In the genomic region with DNA sequence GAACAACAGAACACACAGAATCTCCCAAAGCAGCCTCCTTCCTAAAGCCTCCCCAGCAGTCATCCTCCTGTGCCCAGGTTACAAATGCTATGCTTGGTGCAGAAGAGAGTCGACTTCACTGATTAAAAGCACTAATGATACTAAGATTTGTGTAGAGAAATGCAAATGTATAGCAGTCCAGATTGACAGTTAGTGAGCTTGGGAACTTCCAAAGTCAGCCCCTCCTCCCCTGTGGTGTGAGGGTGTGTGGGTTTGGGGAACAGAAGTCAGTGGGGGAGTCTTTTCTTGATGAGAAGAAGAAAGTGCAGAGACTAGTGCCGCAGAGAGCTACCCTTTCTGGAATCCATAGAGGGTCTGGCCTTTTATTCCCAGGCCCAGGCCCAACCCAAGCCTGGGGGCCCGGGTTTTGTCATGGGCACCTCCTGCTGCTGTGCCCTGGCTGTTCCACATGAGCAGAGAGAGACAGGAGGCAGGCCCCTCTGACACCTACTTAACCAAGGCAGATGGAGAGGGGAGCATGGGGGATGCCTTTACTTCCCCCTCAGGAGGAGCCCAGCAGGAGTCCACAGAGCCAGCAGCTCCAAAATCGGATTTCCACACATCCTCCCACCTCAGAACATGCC, we compare ENCODE assay signal across 22 cellular contexts.
A peak's percentile ranks its signal among the peaks of the same experiment; 100 is the strongest.
DNase-seq lines count a peak whose midpoint lies in the region; ATAC-seq, FAIRE-seq and TF ChIP-seq lines count a peak whose summit lies in the region.
"Had no signal": no experiment of that assay in that cellular context is flagged by ENCODE, and none has a peak within 500 bp of the region (broad histone marks: within the 10 kb centered on the region; RNA-seq: fewer than 3 reads in every experiment).

No MANE protein-coding gene starts in this region.

- no peak for TF ChIP-seq POLR2A in H1 (IDR thresholded peaks at IDR 0.05; ENCODE audit: control extremely low read depth in 1 of 2, low read depth in 2 of 2, low read length in 2 of 2)

- H3K23ac ChIP-seq in H1 (ENCODE audit: insufficient read length): no peak overlapping the region

- no peak overlapping the region for H3K27ac ChIP-seq in H1 (ENCODE audit: low read depth, low read length)
- H3K27ac ChIP-seq: KMS-11 had no signal

- no peak overlapping the region for H3K4me3 ChIP-seq in H1 (ENCODE audit: extremely low read depth in 1 of 4, insufficient read depth in 2 of 4, low read depth in 3 of 4, low read length in 4 of 4)
- H3K4me3 ChIP-seq: MG63 had no signal

- intact Hi-C loops in activated CD8-positive, alpha-beta T cell treated with anti-CD3 and anti-CD28 coated beads for 36 hours (cut with micrococcal nuclease): no loop called here

- no peaks in the 10 kb centered on the region for H3K4me1 Mint-ChIP-seq in activated CD8-positive, alpha-beta T cell treated with anti-CD3 and anti-CD28 coated beads for 36 hours (ENCODE audit: low read depth)

- no peaks in the 10 kb centered on the region for H3K9me3 Mint-ChIP-seq in activated CD8-positive, alpha-beta T cell treated with anti-CD3 and anti-CD28 coated beads for 36 hours
- H3K9me3 Mint-ChIP-seq: CD8-positive, alpha-beta T cell had no signal

- no peak overlapping the region for H3K14ac ChIP-seq in H1 (ENCODE audit: insufficient read length)

- no peak overlapping the region for H3K4me2 ChIP-seq in H1 (ENCODE audit: insufficient read depth in 1 of 2, low read depth in 2 of 2, low read length in 2 of 2)
- H3K4me2 ChIP-seq: KMS-11 had no signal

- no peak overlapping the region for H4K8ac ChIP-seq in H1 (ENCODE audit: extremely low read depth, insufficient read depth, low read length)

- H3K27me3 ChIP-seq in H1 (replicated peaks in 1 of 4; ENCODE audit: control insufficient read depth in 3 of 4, extremely low read depth in 1 of 4, insufficient read depth in 3 of 4, low read length in 3 of 4): no peaks in the 10 kb centered on the region
- H3K27me3 ChIP-seq: MG63 had no signal

- no peak overlapping the region for H4K91ac ChIP-seq in H1 (replicated peaks; ENCODE audit: insufficient read length, low read length)

- no peaks in the 10 kb centered on the region for H3K9me3 ChIP-seq in H1 (ENCODE audit: insufficient read depth in 2 of 2, low read depth in 1 of 2, low read length in 1 of 2)
- H3K9me3 ChIP-seq: MG63 had no signal

- H3K56ac ChIP-seq in H1 (replicated peaks; ENCODE audit: insufficient read length, low read depth, low read length): no peak overlapping the region

- no peak for TF ChIP-seq EP300 in H1 (IDR thresholded peaks at IDR 0.05; ENCODE audit: borderline replicate concordance in 1 of 2, low read depth in 2 of 2, low read length in 2 of 2)

- no peak overlapping the region for H3K9ac ChIP-seq in H1 (replicated peaks in 1 of 4; ENCODE audit: extremely low read depth in 1 of 4, low read depth in 3 of 4, low read length in 3 of 4)
- H3K9ac ChIP-seq: KMS-11 had no signal

- no peak for FAIRE-seq in H1 (lab: Jason Lieb, UNC)
- FAIRE-seq: D721Med, HepG2, RCC 7860 had no signal

- in situ Hi-C loops in GM13977 (cut with MboI; ENCODE audit: low pct_unique_long_range_greater_than_20kb, low sequenced_read_pairs, unreplicated experiment): no loop called here

- TF ChIP-seq RAD21 in H1 (IDR thresholded peaks at IDR 0.05 in 1 of 2, conservative IDR thresholded peaks at IDR 0.05 in 1 of 2; ENCODE audit: low read depth in 2 of 2, low read length in 2 of 2): no peak

- H3K4me1 ChIP-seq in H1 (replicated peaks in 1 of 4; ENCODE audit: control insufficient read depth in 3 of 4, insufficient read depth in 4 of 4, low read length in 3 of 4): peaks cover under 1 to 6% (median 6%) of the 10 kb centered on the region in 4 experiments; a peak in 5 of 7 replicates

- H3K4me3 Mint-ChIP-seq in activated CD8-positive, alpha-beta T cell treated with anti-CD3 and anti-CD28 coated beads for 36 hours: no peak overlapping the region
- H3K4me3 Mint-ChIP-seq: B cell; CD8-positive, alpha-beta T cell had no signal

- 71% methylated on average over 4 of the region's 4 CpGs; no CpG with 5 or more reads in 1 of the 2 experiments for WGBS in H1 (ENCODE audit: extremely low coverage in 1 of 2, insufficient coverage in 1 of 2, insufficient read length in 1 of 2, insufficient replicate concordance in 2 of 2, low coverage in 1 of 2, low lambda C conversion rate in 2 of 2, missing lambda C conversion rate in 1 of 2), 2 experiments

- no peak overlapping the region for H2BK120ac ChIP-seq in H1 (replicated peaks; ENCODE audit: low read depth, low read length)

- 0 out of 2 replicates have a peak overlapping the region, but pooled peaks have one; percentile 18 for H2BK15ac ChIP-seq in H1 (ENCODE audit: low read length)

- H2BK20ac ChIP-seq in H1 (ENCODE audit: low read length): no peak overlapping the region

- H2BK5ac ChIP-seq in H1 (ENCODE audit: low read depth, low read length): no peak overlapping the region

- CTCF ChIA-PET in H1 (lab: Charles Lee; ENCODE audit: partially characterized antibody): no interaction called here
- CTCF ChIA-PET in activated CD8-positive, alpha-beta T cell treated with anti-CD3 and anti-CD28 coated beads for 36 hours (lab: Charles Lee): no interaction called here

- H3K79me2 ChIP-seq in H1 (ENCODE audit: control insufficient read depth in 1 of 2, insufficient read depth in 2 of 2, low read length in 2 of 2): no peaks in the 10 kb centered on the region; a peak in 1 of 4 replicates

- no peaks in the 10 kb centered on the region for H3K23me2 ChIP-seq in H1 (ENCODE audit: low read depth, low read length)

- no peak overlapping the region for H2BK12ac ChIP-seq in H1 (ENCODE audit: low read depth, low read length)

- no peak for TF ChIP-seq CTCF in GM10266 (IDR thresholded peaks at IDR 0.05; ENCODE audit: control insufficient read depth, insufficient read depth, low read depth, missing control alignments)
- no peak for TF ChIP-seq CTCF in GM13977 (IDR thresholded peaks at IDR 0.05; ENCODE audit: extremely low read depth, insufficient read depth, missing control alignments)
- TF ChIP-seq CTCF in H1 (IDR thresholded peaks at IDR 0.05; ENCODE audit: control extremely low read depth in 1 of 3, insufficient read depth in 1 of 3, low read depth in 1 of 3, low read length in 3 of 3): no peak
- no peak for TF ChIP-seq CTCF in activated CD8-positive, alpha-beta T cell treated with anti-CD3 and anti-CD28 coated beads for 36 hours (IDR thresholded peaks at IDR 0.05)

- H3K36me3 ChIP-seq in H1 (ENCODE audit: control insufficient read depth in 2 of 4, insufficient read depth in 4 of 4, low read length in 3 of 4): no peaks in the 10 kb centered on the region
- H3K36me3 ChIP-seq: MG63 had no signal

- H4K20me1 ChIP-seq in H1 (replicated peaks in 1 of 2; ENCODE audit: control insufficient read depth in 1 of 2, insufficient read depth in 2 of 2, low read length in 2 of 2): no peaks in the 10 kb centered on the region

- DNase-seq in GM10266 (ENCODE audit: extremely low spot score) (peak; percentile 31), GM13977 (ENCODE audit: low spot score) (peak; percentile 19), H1 (ENCODE audit: low read depth in 1 of 2, low spot score in 2 of 2) (peak in 1 of 2 experiments; percentile 43), ureter (ENCODE audit: low spot score) (no peak), NCI-H1092 (lab: John Stamatoyannopoulos, UW) (no peak)
- DNase-seq in activated CD8-positive, alpha-beta T cell treated with anti-CD3 and anti-CD28 coated beads for 36 hours: no peak
- DNase-seq: CD8-positive, alpha-beta T cell; DMS79 treated with DMSO at 0.1 percent for 48 hours; GDM1; MG63; NCI-H1105; NCI-H1694 treated with DMSO at 0.1 percent for 48 hours; NCI-H446; NCI-H748 treated with DMSO at 0.1 percent for 48 hours; SHP77 treated with DMSO at 0.1 percent for 48 hours; T-helper 2 cell had no signal

- H3K36me3 Mint-ChIP-seq in activated CD8-positive, alpha-beta T cell treated with anti-CD3 and anti-CD28 coated beads for 36 hours (ENCODE audit: low read depth): peaks cover 4% of the 10 kb centered on the region

- H3K27ac Mint-ChIP-seq in activated CD8-positive, alpha-beta T cell treated with anti-CD3 and anti-CD28 coated beads for 36 hours: no peak overlapping the region
- H3K27ac Mint-ChIP-seq: B cell; CD8-positive, alpha-beta T cell had no signal

- H3K27me3 Mint-ChIP-seq in activated CD8-positive, alpha-beta T cell treated with anti-CD3 and anti-CD28 coated beads for 36 hours: no peaks in the 10 kb centered on the region
- H3K27me3 Mint-ChIP-seq: B cell had no signal

- H3K18ac ChIP-seq in H1 (ENCODE audit: extremely low read depth, low read length): no peak overlapping the region

- H3K79me1 ChIP-seq in H1 (ENCODE audit: low read depth, low read length): no peaks in the 10 kb centered on the region

- H3K4ac ChIP-seq in H1 (replicated peaks; ENCODE audit: insufficient read length, low read depth, low read length): no peak overlapping the region

- no peak overlapping the region for H2AFZ ChIP-seq in H1 (ENCODE audit: low read length)

- ATAC-seq in HG02610 (IDR thresholded peaks at IDR 0.05; ENCODE audit: unreplicated experiment): peak; percentile 58
- no peak for ATAC-seq in activated CD8-positive, alpha-beta T cell treated with anti-CD3 and anti-CD28 coated beads for 36 hours
- ATAC-seq: CD8-positive, alpha-beta T cell; HepG2 had no signal

- POLR2A ChIA-PET in H1 (lab: Charles Lee; ENCODE audit: partially characterized antibody): interaction anchor here (0.6 kb wide), 1 partner anchor 845 kb away, joined by 4 read pairs; no protein-coding TSS in a partner anchor
- POLR2A ChIA-PET in activated CD8-positive, alpha-beta T cell treated with anti-CD3 and anti-CD28 coated beads for 36 hours (lab: Charles Lee): interaction anchor here (0.5 kb wide), 1 partner anchor 262 kb away, joined by 3 read pairs; no protein-coding TSS in a partner anchor

- no peak overlapping the region for H4K5ac ChIP-seq in H1 (ENCODE audit: insufficient read length, low read depth, low read length)

- no peak overlapping the region for H2AK5ac ChIP-seq in H1 (ENCODE audit: low read depth, low read length)

TF ChIP-seq in H1, 55 proteins besides CTCF, POLR2A, EP300 and RAD21 (continues in another document):
- no peak for TF ChIP-seq KDM4A (IDR thresholded peaks at IDR 0.05; ENCODE audit: low read depth, low read length, severe bottlenecking)
- no peak for TF ChIP-seq RNF2 (IDR thresholded peaks at IDR 0.05; ENCODE audit: borderline replicate concordance, low read depth, low read length, missing control alignments, poor library complexity, severe bottlenecking)
- no peak for TF ChIP-seq BCL11A (IDR thresholded peaks at IDR 0.05; ENCODE audit: low read depth in 2 of 2, low read length in 2 of 2)

Comparison
In these comparisons a context has a peak if more than half of its experiments do, and no peak if none do; other contexts are left out.
1. DNase-seq: peak in GM10266 (single experiment) and GM13977 (single experiment); none in activated CD8-positive, alpha-beta T cell treated with anti-CD3 and anti-CD28 coated beads for 36 hours (single experiment), ureter (single experiment) and NCI-H1092 (single experiment).